ENCODE assay signal across 8 cellular contexts in the genomic region with DNA sequence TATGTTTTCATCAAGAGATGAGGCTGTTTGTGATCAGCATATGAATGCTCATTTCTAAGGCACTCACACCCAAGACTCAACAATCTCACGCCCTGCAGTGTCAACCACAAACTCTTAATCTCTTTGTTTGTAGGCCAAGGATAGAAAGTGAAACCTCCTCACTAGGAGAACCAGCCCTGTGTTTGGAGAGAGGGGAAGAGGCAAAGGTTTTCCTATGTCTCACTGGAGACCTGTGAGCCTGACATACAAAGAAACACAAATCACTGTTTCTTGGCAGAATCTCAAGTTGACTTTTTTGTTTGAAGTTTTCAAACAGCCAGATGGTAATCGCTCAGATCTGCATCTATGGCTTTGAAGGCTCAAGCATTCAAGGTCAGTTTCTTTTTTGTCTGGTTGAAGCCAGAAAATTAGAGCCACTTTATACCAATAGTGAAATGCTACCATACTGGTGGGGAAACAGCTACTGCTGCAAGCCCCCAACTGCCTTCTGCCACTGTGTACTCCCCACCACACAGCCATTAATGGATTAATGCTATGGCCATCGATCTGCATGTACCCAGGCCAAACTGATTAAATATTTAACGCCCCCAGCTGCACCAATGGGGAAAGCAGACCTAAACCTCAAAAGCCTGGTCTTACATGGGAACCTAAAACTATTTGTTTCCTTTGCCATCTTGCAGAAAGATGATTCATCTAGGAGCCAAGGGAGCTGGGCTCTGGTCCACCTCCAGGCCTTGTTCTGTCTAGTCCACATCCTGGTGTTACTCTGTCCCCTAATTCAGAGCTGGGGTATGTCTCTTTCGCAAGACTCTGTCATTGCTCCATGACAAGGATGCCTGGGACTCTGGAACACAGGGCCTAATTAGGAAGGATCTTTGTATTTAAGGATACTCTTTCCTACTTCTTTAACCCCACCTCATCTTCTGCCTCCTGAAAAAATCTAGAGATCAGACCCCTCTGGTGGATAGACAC. TPM values are rescaled to one million over a fixed set of nuclear protein-coding genes. Genes with fewer than 3 reads are reported as not detected.
DNase-seq lines count a peak whose midpoint lies in the region; ATAC-seq lines count a peak whose summit lies in the region.

No MANE protein-coding gene starts in this region.

- peaks cover 6 to 13% (median 11%) of the 10 kb centered on the region in 3 donors for H3K4me1 Mint-ChIP-seq in IgD-negative memory B cell
- H3K4me1 Mint-ChIP-seq in activated naive CD8-positive, alpha-beta T cell treated with anti-CD3 and anti-CD28 coated beads for 36 hours = peaks cover 18% of the 10 kb centered on the region

- H3K27me3 Mint-ChIP-seq in IgD-negative memory B cell = no peaks in the 10 kb centered on the region
- H3K27me3 Mint-ChIP-seq in activated naive CD8-positive, alpha-beta T cell treated with anti-CD3 and anti-CD28 coated beads for 36 hours = no peaks in the 10 kb centered on the region

- peak overlapping the region in 2 of 3 donors; percentile 9 to 75 for H3K27ac Mint-ChIP-seq in IgD-negative memory B cell
- H3K27ac Mint-ChIP-seq in activated naive CD8-positive, alpha-beta T cell treated with anti-CD3 and anti-CD28 coated beads for 36 hours = peak overlapping the region; percentile 34

- ATAC-seq in GM18870 (IDR thresholded peaks at IDR 0.05; ENCODE audit: unreplicated experiment) = peak; percentile 79

- no peaks in the 10 kb centered on the region for H3K9me3 Mint-ChIP-seq in IgD-negative memory B cell
- no peaks in the 10 kb centered on the region for H3K9me3 Mint-ChIP-seq in activated naive CD8-positive, alpha-beta T cell treated with anti-CD3 and anti-CD28 coated beads for 36 hours

- peak overlapping the region in 2 of 4 donors; percentile 1 to 66 for H3K4me3 Mint-ChIP-seq in IgD-negative memory B cell
- H3K4me3 Mint-ChIP-seq in activated naive CD8-positive, alpha-beta T cell treated with anti-CD3 and anti-CD28 coated beads for 36 hours = peak overlapping the region; percentile 42

- DNase-seq in AG08395 (ENCODE audit: low spot score) (peak; percentile 90), medulla oblongata (ENCODE audit: extremely low spot score) (peak; percentile 14), NCI-H1436 (lab: John Stamatoyannopoulos, UW) (no peak), cerebellum (ENCODE audit: low spot score) (no peak), SHP77 (lab: John Stamatoyannopoulos, UW) (no peak)
- DNase-seq in activated naive CD8-positive, alpha-beta T cell treated with anti-CD3 and anti-CD28 coated beads for 36 hours = peak; percentile 33

- peaks cover 2% of the 10 kb centered on the region for H3K36me3 Mint-ChIP-seq in IgD-negative memory B cell
- H3K36me3 Mint-ChIP-seq in activated naive CD8-positive, alpha-beta T cell treated with anti-CD3 and anti-CD28 coated beads for 36 hours = peaks cover 10% of the 10 kb centered on the region

RNA-seq across cellular contexts. Expression of gene PDZK1, which starts 16.3 kb away (rescaled TPM):
- 0.30 TPM for polyA plus RNA-seq in IgD-negative memory B cell
- not detected for total RNA-seq in activated naive CD8-positive, alpha-beta T cell treated with anti-CD3 and anti-CD28 coated beads for 36 hours
- 0.91 TPM for total RNA-seq in cerebellum

RNA-seq across cellular contexts. Expression of gene CD160, which starts 28.4 kb away (rescaled TPM):
- polyA plus RNA-seq in IgD-negative memory B cell = 1.8 TPM
- 10 to 100 TPM; 14.2 to 14.4 TPM for total RNA-seq in activated naive CD8-positive, alpha-beta T cell treated with anti-CD3 and anti-CD28 coated beads for 36 hours
- total RNA-seq in cerebellum = not detected

Comparison
In these comparisons a context has a peak if more than half of its experiments do, and no peak if none do; other contexts are left out.
1. DNase-seq: peak in AG08395 (single experiment), activated naive CD8-positive, alpha-beta T cell treated with anti-CD3 and anti-CD28 coated beads for 36 hours (single experiment) and medulla oblongata (single experiment); none in NCI-H1436 (single experiment), cerebellum (single experiment) and SHP77 (0 of 2).
2. RNA of gene CD160, which starts 28.4 kb away (total RNA-seq): 14.2 to 14.4 TPM in activated naive CD8-positive, alpha-beta T cell treated with anti-CD3 and anti-CD28 coated beads for 36 hours; not detected in cerebellum (single experiment); every median in the first group is over 10 times any median in the second.